ENCODE assay signal across 8 cellular contexts in genomic region chr2:131491469-131491836, GRCh38. TPM values are rescaled to one million over a fixed set of nuclear protein-coding genes. Genes with fewer than 3 reads are reported as not detected.
DNase-seq lines count a peak whose midpoint lies in the region; ATAC-seq and TF ChIP-seq lines count a peak whose summit lies in the region.
"Not testable (repeated sequence)": the region's sequence is repeated elsewhere in the genome, so short reads cannot be mapped to it uniquely, and the experiment has no call there.

No MANE protein-coding gene starts in this region.

- H3K27me3 ChIP-seq in BE2C; PC-9 (ENCODE audit: insufficient read depth, low read depth); right lobe of liver: not testable (repeated sequence)

- not testable (repeated sequence) for H3F3A ChIP-seq in PC-9 (ENCODE audit: insufficient read depth, low read depth)

- H3K9me3 ChIP-seq in BE2C; PC-9 (ENCODE audit: insufficient read depth, low read depth); right lobe of liver: not testable (repeated sequence)

- TF ChIP-seq POLR2A in erythroblast (IDR thresholded peaks at IDR 0.05; ENCODE audit: low read length); right lobe of liver (IDR thresholded peaks at IDR 0.05): not testable (repeated sequence)

- H3K4me1 Mint-ChIP-seq in activated naive CD4-positive, alpha-beta T cell treated with anti-CD3 and anti-CD28 coated beads, Interleukin-2, amount 50 U/mL, for 24 hours: peaks cover 45% of the 10 kb centered on the region

- TF ChIP-seq CTCF in BE2C (IDR thresholded peaks at IDR 0.05; ENCODE audit: low read depth, low read length); PC-9 (conservative IDR thresholded peaks at IDR 0.05); right lobe of liver (IDR thresholded peaks at IDR 0.05): not testable (repeated sequence)

- WGBS in right lobe of liver (ENCODE audit: insufficient coverage, low coverage, low lambda C conversion rate, missing lambda C conversion rate): 17% methylated on average over 11 of the region's 22 CpGs

- peak overlapping the region; percentile 82 for H3K4me2 ChIP-seq in PC-9

- not testable (repeated sequence) for H3K9me3 Mint-ChIP-seq in activated naive CD4-positive, alpha-beta T cell treated with anti-CD3 and anti-CD28 coated beads, Interleukin-2, amount 50 U/mL, for 24 hours

- intact Hi-C loops in PC-9 (cut with micrococcal nuclease; ENCODE audit: unreplicated experiment); right lobe of liver (cut with DNase I): not testable (repeated sequence)

- H3K4me1 ChIP-seq in BE2C; PC-9 (replicated peaks; ENCODE audit: insufficient read depth): not testable (repeated sequence)
- peaks cover 0 to 11% (median 2%) of the 10 kb centered on the region in 4 donors for H3K4me1 ChIP-seq in right lobe of liver

- H3K36me3 ChIP-seq in BE2C; PC-9 (ENCODE audit: low read depth); right lobe of liver: not testable (repeated sequence)

- H3K4me3 ChIP-seq in BE2C (ENCODE audit: low read depth, low read length): peak overlapping the region; percentile 62
- H3K4me3 ChIP-seq in PC-9: peak overlapping the region; percentile 59
- peak overlapping the region; percentile 33 to 84 (median 40) for H3K4me3 ChIP-seq in right lobe of liver
- peak overlapping the region; percentile 88 for H3K4me3 ChIP-seq in skeletal muscle cell (ENCODE audit: low read depth, low read length)

- peaks cover 54% of the 10 kb centered on the region for H3K79me2 ChIP-seq in PC-9 (ENCODE audit: low read depth)

- not testable (repeated sequence) for DNase-seq in BE2C; skeletal muscle cell (ENCODE audit: low read depth)
- DNase-seq in PC-9 (peak in 1 of 2 experiments; percentile 16), erythroblast (lab: John Stamatoyannopoulos, UW) (peak; percentile 30 to 44), right lobe of liver (peak in 1 of 3 donors; percentile 56)

- H3K27ac ChIP-seq in PC-9, right lobe of liver: not testable (repeated sequence)

- peak overlapping the region; percentile 90 for H3K4me3 Mint-ChIP-seq in activated naive CD4-positive, alpha-beta T cell treated with anti-CD3 and anti-CD28 coated beads, Interleukin-2, amount 50 U/mL, for 24 hours

- not testable (repeated sequence) for H3K36me3 Mint-ChIP-seq in activated naive CD4-positive, alpha-beta T cell treated with anti-CD3 and anti-CD28 coated beads, Interleukin-2, amount 50 U/mL, for 24 hours

- CTCF ChIA-PET in PC-9 (lab: Charles Lee): not testable (repeated sequence)

- peak overlapping the region; percentile 68; the same call in 1 of the 2 replicates for H2AFZ ChIP-seq in PC-9

- H3K9me2 ChIP-seq in PC-9 (ENCODE audit: insufficient read depth): not testable (repeated sequence)

- peak; percentile 5 for ATAC-seq in GM19455 (IDR thresholded peaks at IDR 0.05; ENCODE audit: unreplicated experiment)
- peak; percentile 1 for ATAC-seq in HG03520 (IDR thresholded peaks at IDR 0.05; ENCODE audit: unreplicated experiment)
- peak in 1 of 4 donors; percentile 14 for ATAC-seq in right lobe of liver

- not testable (repeated sequence) for H4K20me1 ChIP-seq in PC-9 (ENCODE audit: insufficient read depth)

- H3K27ac Mint-ChIP-seq in activated naive CD4-positive, alpha-beta T cell treated with anti-CD3 and anti-CD28 coated beads, Interleukin-2, amount 50 U/mL, for 24 hours: peak overlapping the region; percentile 86

- H3K27me3 Mint-ChIP-seq in activated naive CD4-positive, alpha-beta T cell treated with anti-CD3 and anti-CD28 coated beads, Interleukin-2, amount 50 U/mL, for 24 hours: not testable (repeated sequence)

- BruUV-seq in PC-9 (replicated peaks; lab: Mats Ljungman, UMichigan): not testable (repeated sequence)

- POLR2A ChIA-PET in PC-9 (lab: Charles Lee; ENCODE audit: unreplicated experiment): interaction anchor here (0.6 kb wide), 1 partner anchor 855 kb away, joined by 3 read pairs; no protein-coding TSS in a partner anchor

RNA-seq across cellular contexts. Expression of gene MZT2A, which starts 0.7 kb away (rescaled TPM):
- polyA plus RNA-seq in BE2C (2012; ENCODE audit: insufficient read depth, insufficient read length, low read depth): 308 TPM
- total RNA-seq in PC-9 (2021) (202 and 229 TPM in 2 replicates), right lobe of liver (10 to 100 TPM; 36.5 to 61.9 (median 42.6) TPM)

RNA-seq across cellular contexts. Expression of gene TUBA3D, which starts 15.5 kb away (rescaled TPM):
- polyA plus RNA-seq in BE2C (2012; ENCODE audit: insufficient read depth, insufficient read length, low read depth): 0.88 TPM
- total RNA-seq in PC-9 (2021) (not detected in 2 replicates), right lobe of liver (1 to 10 TPM in 2 of 6 experiments, under 1 TPM in 2, not detected in 2; 0.30 to 3.1 (median 1.5) TPM)

RNA-seq across cellular contexts. Expression of gene CCDC74A, which starts 36.2 kb away (rescaled TPM):
- 10.4 TPM for polyA plus RNA-seq in BE2C (2012; ENCODE audit: insufficient read depth, insufficient read length, low read depth)
- total RNA-seq in PC-9 (2021) (3.4 and 4.0 TPM in 2 replicates), right lobe of liver (1 to 10 TPM in 1 of 6 experiments, under 1 TPM in 5; 0.20 to 1.2 (median 0.56) TPM)
